Comparison of ENCODE assay signal across 8 cellular contexts in genomic region chr20:43752561-43753301, GRCh38. TPM values are rescaled to one million over a fixed set of nuclear protein-coding genes. Genes with fewer than 3 reads are reported as not detected.
DNase-seq lines count a peak whose midpoint lies in the region; ATAC-seq, FAIRE-seq and TF ChIP-seq lines count a peak whose summit lies in the region.

No MANE protein-coding gene starts in this region.

- peaks cover 13% of the 10 kb centered on the region for H3K27me3 Mint-ChIP-seq in activated CD4-positive, alpha-beta memory T cell treated with anti-CD3 and anti-CD28 coated beads for 36 hours

- H3K4me3 Mint-ChIP-seq in activated CD4-positive, alpha-beta memory T cell treated with anti-CD3 and anti-CD28 coated beads for 36 hours = no peak overlapping the region

- TF ChIP-seq CTCF in HepG2 (CRISPR knock-in tag; IDR thresholded peaks at IDR 0.05) (no peak), A673 (conservative IDR thresholded peaks at IDR 0.05; ENCODE audit: low read depth, low read length) (no peak)

- in situ Hi-C loops in HepG2 (cut with HindIII; ENCODE audit: extremely low pct_ligation_motif_present, low pct_unique_long_range_greater_than_20kb) = loop anchor here (5.0 kb wide), 1 partner anchor 330 kb away; no protein-coding TSS in a partner anchor

- no peak overlapping the region for H2AFZ ChIP-seq in HepG2 (ENCODE audit: low read length)

- WGBS in HepG2 (ENCODE audit: low lambda C conversion rate) = 37% methylated on average over 13 of the region's 13 CpGs

- BruUV-seq in HepG2 (replicated peaks; lab: Mats Ljungman, UMichigan) = no TSS peak
- no TSS peak for BruUV-seq in A673 (replicated peaks; lab: Mats Ljungman, UMichigan)

- DNase-seq in EH (ENCODE audit: low read depth) = peak; percentile 98
- peak; percentile 79 for DNase-seq in activated CD4-positive, alpha-beta memory T cell treated with anti-CD3 and anti-CD28 coated beads for 36 hours
- no peak for DNase-seq in HepG2 (ENCODE audit: low spot score)
- DNase-seq in A673 (ENCODE audit: low spot score) = no peak
- DNase-seq in midbrain (lab: John Stamatoyannopoulos, UW) = no peak
- no peak for DNase-seq in NCI-H526 (lab: John Stamatoyannopoulos, UW)

- H3K27ac Mint-ChIP-seq in activated CD4-positive, alpha-beta memory T cell treated with anti-CD3 and anti-CD28 coated beads for 36 hours = peak overlapping the region; percentile 90

- no peak for FAIRE-seq in HepG2 (lab: Jason Lieb, UNC)

- no peaks in the 10 kb centered on the region for H3K79me2 ChIP-seq in HepG2 (ENCODE audit: insufficient read depth, low read length)

- no peak for TF ChIP-seq EP300 in HepG2 (IDR thresholded peaks at IDR 0.05; ENCODE audit: low read depth in 2 of 2, low read length in 2 of 2)
- no peak for TF ChIP-seq EP300 in HepG2 (CRISPR knock-in tag; IDR thresholded peaks at IDR 0.05; ENCODE audit: borderline replicate concordance)

- POLR2A ChIA-PET in activated CD4-positive, alpha-beta memory T cell treated with anti-CD3 and anti-CD28 coated beads for 36 hours (lab: Charles Lee) = no interaction called here
- POLR2A ChIA-PET in HepG2 (lab: Yijun Ruan, JAX) (no interaction called here), A673 (lab: Charles Lee; ENCODE audit: low non-redundant PET) (no interaction called here)

- H3K4me3 ChIP-seq in HepG2 (replicated peaks in 1 of 3; ENCODE audit: insufficient read depth in 1 of 3, low read depth in 2 of 3, low read length in 3 of 3) (no peak overlapping the region), A673 (ENCODE audit: low read depth, low read length, poor library complexity, severe bottlenecking) (no peak overlapping the region)

- CTCF ChIA-PET in activated CD4-positive, alpha-beta memory T cell treated with anti-CD3 and anti-CD28 coated beads for 36 hours (lab: Charles Lee) = interaction anchor here (0.6 to 5.5 kb wide), 4 partner anchors 40 to 337 kb away, joined by 3 to 65 read pairs (median 14); no protein-coding TSS in a partner anchor
- CTCF ChIA-PET in HepG2 (lab: Yijun Ruan, JAX; ENCODE audit: low intra/inter-chr PET ratio, low total read pairs) (interaction anchor here (1.2 kb wide), 1 partner anchor 341 kb away, joined by 3 read pairs; no protein-coding TSS in a partner anchor), A673 (lab: Charles Lee) (interaction anchor here (1.6 kb wide), 1 partner anchor 328 kb away, joined by 4 read pairs; no protein-coding TSS in a partner anchor)

- no peak overlapping the region for H3K27ac ChIP-seq in HepG2 (ENCODE audit: extremely low read length, insufficient read depth, low read length)
- H3K27ac ChIP-seq in A673 (ENCODE audit: low read depth, low read length, poor library complexity, severe bottlenecking) = no peak overlapping the region

- H3K36me3 ChIP-seq in HepG2 (replicated peaks in 1 of 2; ENCODE audit: control insufficient read depth in 1 of 2, insufficient read depth in 2 of 2, low read length in 2 of 2) (no peaks in the 10 kb centered on the region), A673 (ENCODE audit: insufficient read depth, low read length, poor library complexity, severe bottlenecking) (no peaks in the 10 kb centered on the region)

- intact Hi-C loops in activated CD4-positive, alpha-beta memory T cell treated with anti-CD3 and anti-CD28 coated beads for 36 hours (cut with micrococcal nuclease) = loop anchor here (10.0 kb wide), 1 partner anchor 442 kb away; no protein-coding TSS in a partner anchor
- intact Hi-C loops in HepG2 (cut with micrococcal nuclease; ENCODE audit: unreplicated experiment) = no loop called here
- intact Hi-C loops in A673 (cut with micrococcal nuclease; ENCODE audit: unreplicated experiment) = no loop called here

- H3K36me3 Mint-ChIP-seq in activated CD4-positive, alpha-beta memory T cell treated with anti-CD3 and anti-CD28 coated beads for 36 hours = peaks cover 5% of the 10 kb centered on the region

- TF ChIP-seq POLR2A in HepG2 (IDR thresholded peaks at IDR 0.05; ENCODE audit: insufficient read depth in 1 of 2, low read depth in 2 of 2, low read length in 2 of 2) = no peak

- TF ChIP-seq RAD21 in HepG2 (CRISPR knock-in tag; IDR thresholded peaks at IDR 0.05) = no peak

- no peak overlapping the region for H3K4me2 ChIP-seq in HepG2 (ENCODE audit: low read depth, low read length)

- no peaks in the 10 kb centered on the region for H3K4me1 ChIP-seq in HepG2 (ENCODE audit: insufficient read depth, low read length)
- H3K4me1 ChIP-seq in A673 (ENCODE audit: insufficient read depth, low read length, poor library complexity, severe bottlenecking) = peaks cover 4% of the 10 kb centered on the region

- no peaks in the 10 kb centered on the region for H4K20me1 ChIP-seq in HepG2 (ENCODE audit: insufficient read depth, low read length)

- H3K27me3 ChIP-seq in HepG2 (ENCODE audit: control insufficient read depth in 1 of 2, insufficient read depth in 2 of 2, low read length in 2 of 2) = peaks cover 3 to 52% of the 10 kb centered on the region in 2 experiments; a peak in 3 of 5 replicates
- H3K27me3 ChIP-seq in A673 (replicated peaks; ENCODE audit: insufficient read depth, low read depth, low read length, poor library complexity) = no peaks in the 10 kb centered on the region

- H3K9me3 Mint-ChIP-seq in activated CD4-positive, alpha-beta memory T cell treated with anti-CD3 and anti-CD28 coated beads for 36 hours = peaks cover 7% of the 10 kb centered on the region

- no peak overlapping the region for H3K9ac ChIP-seq in HepG2 (ENCODE audit: insufficient read depth, low read depth, low read length)

- ATAC-seq in GM19351 (IDR thresholded peaks at IDR 0.05; ENCODE audit: unreplicated experiment) (peak; percentile 58), HG03521 (IDR thresholded peaks at IDR 0.05; ENCODE audit: unreplicated experiment) (peak; percentile 38), HepG2 (no peak)

- peaks cover 40% of the 10 kb centered on the region for H3K4me1 Mint-ChIP-seq in activated CD4-positive, alpha-beta memory T cell treated with anti-CD3 and anti-CD28 coated beads for 36 hours (ENCODE audit: low read depth)

- H3K9me3 ChIP-seq in HepG2 (ENCODE audit: low read length) = no peaks in the 10 kb centered on the region
- no peaks in the 10 kb centered on the region for H3K9me3 ChIP-seq in A673 (ENCODE audit: low read depth, low read length, poor library complexity, severe bottlenecking)

TF ChIP-seq in HepG2, 621 proteins besides CTCF, POLR2A, EP300 and RAD21:
- no peak for TF ChIP-seq PRMT3 (CRISPR knock-in tag; IDR thresholded peaks at IDR 0.05; ENCODE audit: borderline replicate concordance, low read depth)
- no peak for TF ChIP-seq ZNF263 (CRISPR knock-in tag; IDR thresholded peaks at IDR 0.05)
- no peak for TF ChIP-seq ZNF550 (CRISPR knock-in tag; IDR thresholded peaks at IDR 0.05; ENCODE audit: borderline replicate concordance)
- 0 out of 2 replicates have a peak, but pooled peaks have one; percentile 17 for TF ChIP-seq CEBPB (IDR thresholded peaks at IDR 0.05; ENCODE audit: borderline replicate concordance, low read depth, low read length)

RNA-seq across cellular contexts. Expression of gene GTSF1L, which starts 25.9 kb away (rescaled TPM):
- not detected for total RNA-seq in activated CD4-positive, alpha-beta memory T cell treated with anti-CD3 and anti-CD28 coated beads for 36 hours
- total RNA-seq in HepG2 (2016; rRNA removed; fragmentation: Illumina TruSeq; extraction: Trizol) (not detected in 2 replicates), A673 (2021) (not detected in 2 replicates)
- not detected in 2 replicates for total RNA-seq in HepG2 (2016; cell fraction: cytosol; rRNA removed; fragmentation: Illumina TruSeq; extraction: Trizol; ENCODE audit: low read depth)
- not detected in 2 replicates for total RNA-seq in HepG2 (2016; cell fraction: insoluble cytoplasmic fraction; rRNA removed; fragmentation: Illumina TruSeq; extraction: Trizol)
- total RNA-seq in HepG2 (2016; cell fraction: membrane; rRNA removed; fragmentation: Illumina TruSeq; extraction: Trizol) = not detected in 2 replicates
- not detected in 2 replicates for total RNA-seq in HepG2 (2016; cell fraction: nucleus; rRNA removed; fragmentation: Illumina TruSeq; extraction: Trizol)
- polyA plus RNA-seq in HepG2 (2011; rRNA removed) = not detected in 2 replicates
- not detected in 2 replicates for polyA plus RNA-seq in HepG2 (2011; cell fraction: cytosol; rRNA removed)
- not detected in 2 replicates for polyA plus RNA-seq in HepG2 (2011; cell fraction: nucleus; rRNA removed)
- not detected in 2 replicates for polyA plus RNA-seq in HepG2 (2012)
- not detected in 2 replicates for polyA plus RNA-seq in HepG2 (2016; cell fraction: cytosol; fragmentation: Illumina TruSeq; extraction: Trizol; ENCODE audit: low read depth)
- not detected in 2 replicates for polyA plus RNA-seq in HepG2 (2016; cell fraction: insoluble cytoplasmic fraction; fragmentation: Illumina TruSeq; extraction: Trizol; ENCODE audit: low read depth)
- polyA plus RNA-seq in HepG2 (2016; cell fraction: membrane; fragmentation: Illumina TruSeq; extraction: Trizol; ENCODE audit: low read depth) = not detected in 2 replicates
- polyA plus RNA-seq in HepG2 (2016; cell fraction: nucleus; fragmentation: Illumina TruSeq; extraction: Trizol; ENCODE audit: insufficient read depth, low read depth) = not detected in 2 replicates
- not detected in 2 replicates for polyA minus RNA-seq in HepG2 (2011; rRNA and poly(A)+ RNA removed; ENCODE audit: low replicate concordance)
- not detected in 2 replicates for polyA minus RNA-seq in HepG2 (2011; cell fraction: cytosol; rRNA and poly(A)+ RNA removed)
- not detected in 2 replicates for polyA minus RNA-seq in HepG2 (2011; cell fraction: nucleus; rRNA and poly(A)+ RNA removed)

Comparison
In these comparisons a context has a peak if more than half of its experiments do, and no peak if none do; other contexts are left out.
1. DNase-seq: peak in EH (single experiment) and activated CD4-positive, alpha-beta memory T cell treated with anti-CD3 and anti-CD28 coated beads for 36 hours (single experiment); none in HepG2 (single experiment), A673 (single experiment), midbrain (single experiment) and NCI-H526 (0 of 2).